13 cellular contexts compared by ENCODE assay signal in the genomic region with DNA sequence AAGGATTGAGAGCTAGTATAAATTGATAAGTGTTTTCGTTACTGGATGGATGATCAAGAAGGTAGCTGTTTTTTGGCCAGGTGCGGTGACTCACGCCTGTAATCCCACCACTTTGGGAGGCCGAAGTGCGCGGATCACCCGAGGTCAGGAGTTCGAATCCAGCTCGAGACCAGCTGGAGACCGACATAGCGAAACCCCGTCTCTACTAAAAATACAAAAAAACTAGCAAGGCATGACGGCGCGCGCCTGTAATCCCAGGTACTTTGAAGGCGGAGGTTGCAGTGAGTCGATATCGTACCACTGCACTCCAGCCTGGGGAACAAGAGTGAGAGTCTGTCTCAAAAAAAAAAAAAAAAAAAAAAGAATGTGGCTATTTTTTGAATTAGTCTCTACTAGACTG. TPM values are rescaled to one million over a fixed set of nuclear protein-coding genes. Genes with fewer than 3 reads are reported as not detected.
DNase-seq lines count a peak whose midpoint lies in the region; ATAC-seq, FAIRE-seq and TF ChIP-seq lines count a peak whose summit lies in the region.
"Had no signal": no experiment of that assay in that cellular context is flagged by ENCODE, and none has a peak within 500 bp of the region (broad histone marks: within the 10 kb centered on the region; RNA-seq: fewer than 3 reads in every experiment).

No MANE protein-coding gene starts in this region.

- peaks cover 59% of the 10 kb centered on the region for H3K79me2 ChIP-seq in HepG2 (ENCODE audit: insufficient read depth, low read length)

- no peak for TF ChIP-seq RAD21 in HepG2 (CRISPR knock-in tag; IDR thresholded peaks at IDR 0.05)

- POLR2A ChIA-PET in HepG2 (lab: Yijun Ruan, JAX), result no interaction called here

- TF ChIP-seq CTCF in HepG2 (CRISPR knock-in tag; IDR thresholded peaks at IDR 0.05) (no peak), right lobe of liver (IDR thresholded peaks at IDR 0.05) (no peak), fibroblast of villous mesenchyme (IDR thresholded peaks at IDR 0.05; ENCODE audit: insufficient read depth, low read depth, low read length) (no peak), tibial artery (IDR thresholded peaks at IDR 0.05) (no peak)

- CTCF ChIA-PET in HepG2 (lab: Yijun Ruan, JAX; ENCODE audit: low intra/inter-chr PET ratio, low total read pairs), result no interaction called here

- BruUV-seq in HepG2 (replicated peaks; lab: Mats Ljungman, UMichigan), result no TSS peak

- H4K20me1 ChIP-seq in HepG2 (ENCODE audit: insufficient read depth, low read length), result 0 out of 2 replicates have a peak, but pooled peaks cover 3% of the 10 kb centered on the region
- H4K20me1 ChIP-seq: BLaER1 had no signal

- intact Hi-C loops in HepG2 (cut with micrococcal nuclease; ENCODE audit: unreplicated experiment) (no loop called here), right lobe of liver (cut with DNase I) (no loop called here), tibial artery (cut with DNase I; ENCODE audit: low total_unique reads) (no loop called here)

- in situ Hi-C loops in HepG2 (cut with HindIII; ENCODE audit: extremely low pct_ligation_motif_present, low pct_unique_long_range_greater_than_20kb), result no loop called here

- no peak for FAIRE-seq in HepG2 (lab: Jason Lieb, UNC)

- no peak for DNase-seq in HepG2 (ENCODE audit: low spot score)
- no peak for DNase-seq in right lobe of liver
- peak; percentile 12 for DNase-seq in activated CD4-positive, alpha-beta T cell treated with anti-CD3 and anti-CD28 coated beads, Interleukin-2, amount 50 U/mL, for 48 hours
- no peak for DNase-seq in fibroblast of villous mesenchyme (ENCODE audit: low read depth)
- no peak for DNase-seq in tibial artery
- DNase-seq in NCI-H748 treated with DMSO at 0.1 percent for 48 hours (lab: John Stamatoyannopoulos, UW), result no peak
- DNase-seq: NCI-H187; stimulated activated naive CD4-positive, alpha-beta T cell treated with Interleukin-2 at 50 U/mL for 16 hours had no signal

- H3K9me3 ChIP-seq in HepG2 (ENCODE audit: low read length) (no peaks in the 10 kb centered on the region), right lobe of liver (no peaks in the 10 kb centered on the region), tibial artery (no peaks in the 10 kb centered on the region)
- H3K9me3 ChIP-seq: BLaER1, breast epithelium had no signal

- TF ChIP-seq POLR2A in HepG2 (IDR thresholded peaks at IDR 0.05; ENCODE audit: insufficient read depth in 1 of 2, low read depth in 2 of 2, low read length in 2 of 2), result no peak
- no peak for TF ChIP-seq POLR2A in right lobe of liver (IDR thresholded peaks at IDR 0.05)

- H3K4me2 ChIP-seq in HepG2 (ENCODE audit: low read depth, low read length), result peak overlapping the region; percentile 72
- H3K4me2 ChIP-seq: BLaER1 had no signal

- H3K9ac ChIP-seq in HepG2 (ENCODE audit: insufficient read depth, low read depth, low read length), result peak overlapping the region; percentile 99
- H3K9ac ChIP-seq: BLaER1 had no signal

- H2AFZ ChIP-seq in HepG2 (ENCODE audit: low read length), result no peak overlapping the region

- H3K27me3 ChIP-seq in HepG2 (ENCODE audit: control insufficient read depth in 1 of 2, insufficient read depth in 2 of 2, low read length in 2 of 2), result no peaks in the 10 kb centered on the region
- no peaks in the 10 kb centered on the region for H3K27me3 ChIP-seq in right lobe of liver
- H3K27me3 ChIP-seq in tibial artery, result no peaks in the 10 kb centered on the region
- H3K27me3 ChIP-seq: BLaER1, breast epithelium had no signal

- H3K36me3 ChIP-seq in HepG2 (replicated peaks in 1 of 2; ENCODE audit: control insufficient read depth in 1 of 2, insufficient read depth in 2 of 2, low read length in 2 of 2) (no peaks in the 10 kb centered on the region), right lobe of liver (no peaks in the 10 kb centered on the region), tibial artery (no peaks in the 10 kb centered on the region)
- H3K36me3 ChIP-seq: BLaER1, breast epithelium had no signal

- ATAC-seq in HepG2 (no peak), right lobe of liver (no peak), HG03095 (IDR thresholded peaks at IDR 0.05; ENCODE audit: unreplicated experiment) (no peak), GM21619 (IDR thresholded peaks at IDR 0.05; ENCODE audit: unreplicated experiment) (no peak)

- H3K4me1 ChIP-seq in HepG2 (ENCODE audit: insufficient read depth, low read length), result peaks cover 31% of the 10 kb centered on the region
- H3K4me1 ChIP-seq in right lobe of liver, result no peaks in the 10 kb centered on the region
- H3K4me1 ChIP-seq in tibial artery, result peaks cover 0 to 33% (median 1%) of the 10 kb centered on the region in 4 donors
- H3K4me1 ChIP-seq: BLaER1, breast epithelium had no signal

- H3K4me3 ChIP-seq in HepG2 (replicated peaks in 1 of 3; ENCODE audit: insufficient read depth in 1 of 3, low read depth in 2 of 3, low read length in 3 of 3), result peak overlapping the region; percentile 66 to 79 (median 73)
- H3K4me3 ChIP-seq in right lobe of liver, result no peak overlapping the region
- H3K4me3 ChIP-seq in fibroblast of villous mesenchyme (ENCODE audit: low read depth, low read length), result peak overlapping the region; percentile 63
- H3K4me3 ChIP-seq in tibial artery, result peak overlapping the region; percentile 67 to 73
- H3K4me3 ChIP-seq: BLaER1 had no signal

- H3K27ac ChIP-seq in HepG2 (ENCODE audit: extremely low read length, insufficient read depth, low read length), result peak overlapping the region; percentile 100
- H3K27ac ChIP-seq in right lobe of liver, result no peak overlapping the region
- peak overlapping the region; percentile 98 to 100 for H3K27ac ChIP-seq in tibial artery
- H3K27ac ChIP-seq: BLaER1, breast epithelium had no signal

- TF ChIP-seq EP300 in HepG2 (IDR thresholded peaks at IDR 0.05; ENCODE audit: low read depth in 2 of 2, low read length in 2 of 2) (no peak), HepG2 (CRISPR knock-in tag; IDR thresholded peaks at IDR 0.05; ENCODE audit: borderline replicate concordance) (no peak)

- 6% methylated on average over 19 of the region's 19 CpGs for WGBS in HepG2 (ENCODE audit: low lambda C conversion rate)
- no CpG with 5 or more reads among the region's 19 CpGs for WGBS in right lobe of liver (ENCODE audit: insufficient coverage, low coverage, low lambda C conversion rate, missing lambda C conversion rate)

TF ChIP-seq in HepG2, 621 proteins besides CTCF, POLR2A, EP300 and RAD21:
- TF ChIP-seq ZNF138 (CRISPR knock-in tag; IDR thresholded peaks at IDR 0.05; ENCODE audit: low read depth) (no peak), CENPT (CRISPR knock-in tag; IDR thresholded peaks at IDR 0.05; ENCODE audit: low read depth) (no peak), ELF4 (CRISPR knock-in tag; IDR thresholded peaks at IDR 0.05; ENCODE audit: borderline replicate concordance) (no peak), FOSL2 (CRISPR knock-in tag; IDR thresholded peaks at IDR 0.05) (0 out of 2 replicates have a peak, but pooled peaks have one; percentile 14)

RNA-seq across cellular contexts. Expression of a gene that starts 2.0 kb away (rescaled TPM):
- 17.1 and 25.9 TPM in 2 replicates for total RNA-seq in HepG2 (2016; rRNA removed; fragmentation: Illumina TruSeq; extraction: Trizol)
- 18.8 and 24.2 TPM in 2 replicates for total RNA-seq in HepG2 (2016; cell fraction: cytosol; rRNA removed; fragmentation: Illumina TruSeq; extraction: Trizol; ENCODE audit: low read depth)
- 15.7 and 24.0 TPM in 2 replicates for total RNA-seq in HepG2 (2016; cell fraction: insoluble cytoplasmic fraction; rRNA removed; fragmentation: Illumina TruSeq; extraction: Trizol)
- total RNA-seq in HepG2 (2016; cell fraction: membrane; rRNA removed; fragmentation: Illumina TruSeq; extraction: Trizol), result 13.1 and 13.8 TPM in 2 replicates
- total RNA-seq in HepG2 (2016; cell fraction: nucleus; rRNA removed; fragmentation: Illumina TruSeq; extraction: Trizol), result 12.8 and 15.4 TPM in 2 replicates
- 2.9 and 3.3 TPM in 2 replicates for polyA plus RNA-seq in HepG2 (2011; rRNA removed)
- polyA plus RNA-seq in HepG2 (2011; cell fraction: cytosol; rRNA removed), result 1.4 and 2.1 TPM in 2 replicates
- 3.2 TPM in 2 replicates for polyA plus RNA-seq in HepG2 (2011; cell fraction: nucleus; rRNA removed)
- 3.6 and 4.8 TPM in 2 replicates for polyA plus RNA-seq in HepG2 (2012)
- 0.18 and 0.22 TPM in 2 replicates for polyA plus RNA-seq in HepG2 (2016; cell fraction: cytosol; fragmentation: Illumina TruSeq; extraction: Trizol; ENCODE audit: low read depth)
- 8.4 and 8.9 TPM in 2 replicates for polyA plus RNA-seq in HepG2 (2016; cell fraction: insoluble cytoplasmic fraction; fragmentation: Illumina TruSeq; extraction: Trizol; ENCODE audit: low read depth)
- polyA plus RNA-seq in HepG2 (2016; cell fraction: membrane; fragmentation: Illumina TruSeq; extraction: Trizol; ENCODE audit: low read depth), result 1.0 and 1.3 TPM in 2 replicates
- 13.3 and 14.5 TPM in 2 replicates for polyA plus RNA-seq in HepG2 (2016; cell fraction: nucleus; fragmentation: Illumina TruSeq; extraction: Trizol; ENCODE audit: insufficient read depth, low read depth)
- polyA minus RNA-seq in HepG2 (2011; rRNA and poly(A)+ RNA removed; ENCODE audit: low replicate concordance), result 12.4 TPM in 1 of 2 replicates, not detected in the other
- polyA minus RNA-seq in HepG2 (2011; cell fraction: cytosol; rRNA and poly(A)+ RNA removed), result 10.8 and 11.4 TPM in 2 replicates
- 27.0 and 30.3 TPM in 2 replicates for polyA minus RNA-seq in HepG2 (2011; cell fraction: nucleus; rRNA and poly(A)+ RNA removed)
- total RNA-seq in right lobe of liver, result 1 to 10 TPM in 1 of 6 experiments, not detected in 5; 5.5 TPM
- 1.7 TPM in 1 of 2 replicates, not detected in the other for total RNA-seq in fibroblast of villous mesenchyme
- polyA plus RNA-seq: IgD-negative memory B cell had no signal

Comparison
In these comparisons a context has a peak if more than half of its experiments do, and no peak if none do; other contexts are left out.
1. H3K27ac ChIP-seq: peak in HepG2 (single experiment) and tibial artery (2 of 2); none in right lobe of liver (0 of 3).
2. H3K4me3 ChIP-seq: peak in HepG2 (3 of 3), fibroblast of villous mesenchyme (single experiment) and tibial artery (2 of 2); none in right lobe of liver (0 of 3).
3. DNase-seq: peak in activated CD4-positive, alpha-beta T cell treated with anti-CD3 and anti-CD28 coated beads, Interleukin-2, amount 50 U/mL, for 48 hours (2 of 2); none in HepG2 (single experiment), right lobe of liver (0 of 3), fibroblast of villous mesenchyme (single experiment), tibial artery (0 of 2) and NCI-H748 treated with DMSO at 0.1 percent for 48 hours (single experiment).